ENCODE assay signal across 23 cellular contexts in the genomic region with DNA sequence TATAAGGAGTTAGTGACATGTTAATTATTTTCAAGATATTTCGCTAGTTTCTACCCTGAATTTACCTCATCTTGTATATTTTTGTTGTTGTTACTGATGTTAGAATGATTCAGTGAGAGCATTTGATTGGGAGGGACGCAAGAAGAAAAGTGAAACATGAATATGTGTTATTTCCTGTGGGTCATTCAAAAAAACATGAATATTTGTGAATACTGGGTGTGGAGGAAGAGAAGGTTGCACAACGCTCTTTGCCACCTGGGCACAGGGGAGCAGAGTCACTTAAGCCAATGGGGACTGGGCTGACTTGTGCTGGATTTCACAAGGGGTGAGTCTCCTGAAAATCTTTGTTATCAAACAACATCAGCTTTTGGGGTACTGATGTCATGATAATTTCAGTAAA. TPM values are rescaled to one million over a fixed set of nuclear protein-coding genes. Genes with fewer than 3 reads are reported as not detected.
DNase-seq lines count a peak whose midpoint lies in the region; ATAC-seq, FAIRE-seq and TF ChIP-seq lines count a peak whose summit lies in the region.
"Had no signal": no experiment of that assay in that cellular context is flagged by ENCODE, and none has a peak within 500 bp of the region (broad histone marks: within the 10 kb centered on the region; RNA-seq: fewer than 3 reads in every experiment).

No MANE protein-coding gene starts in this region.

- H3K4me2 ChIP-seq in astrocyte (ENCODE audit: low read length), result no peak overlapping the region

- no peaks in the 10 kb centered on the region for H3K9me3 ChIP-seq in astrocyte (ENCODE audit: insufficient read depth, low read depth, low read length)
- H3K9me3 ChIP-seq: thyroid gland had no signal

- H3K27ac ChIP-seq in astrocyte (ENCODE audit: low read depth, low read length), result no peak overlapping the region
- H3K27ac ChIP-seq: thyroid gland had no signal

- H3K4me3 ChIP-seq in GM12865 (ENCODE audit: low read depth, low read length), result no peak overlapping the region
- no peak overlapping the region for H3K4me3 ChIP-seq in astrocyte (ENCODE audit: insufficient read depth, low read depth, low read length)
- H3K4me3 ChIP-seq: thyroid gland had no signal

- H3K36me3 Mint-ChIP-seq in astrocyte (ENCODE audit: low read depth, unreplicated experiment), result peaks cover 1% of the 10 kb centered on the region
- H3K36me3 Mint-ChIP-seq in immature natural killer cell, result peaks cover 9 to 32% (median 19%) of the 10 kb centered on the region in 3 donors
- peaks cover 68% of the 10 kb centered on the region for H3K36me3 Mint-ChIP-seq in stimulated activated memory B cell treated with anti-CD40 and anti-IgM and Interleukin-4, amounts not matched to agents 10 μg/mL and 1 μg/mL and 100 μg/mL, for 72 hours

- peak; percentile 18 for DNase-seq in GM12865 (ENCODE audit: low read depth)
- DNase-seq in astrocyte (ENCODE audit: low read depth), result no peak
- peak; percentile 62 to 71 (median 65) for DNase-seq in immature natural killer cell
- DNase-seq in T-helper 9 cell, result no peak
- no peak for DNase-seq in NCI-H2171 (lab: John Stamatoyannopoulos, UW)
- DNase-seq: activated CD4-positive, CD25-positive, alpha-beta regulatory T cell treated with anti-CD3 and anti-CD28 coated beads, Interleukin-2, amount 50 U/mL, for 72 hours; activated gamma-delta T cell; aorta; DMS79; foreskin fibroblast; hypothalamus; kidney glomerular epithelial cell; NCI-H1417 treated with DMSO at 0.1 percent for 48 hours; NCI-H2171 treated with DMSO at 0.1 percent for 48 hours; NCI-H748 treated with DMSO at 0.1 percent for 48 hours; PC-3; thyroid gland had no signal

- H3K9me3 Mint-ChIP-seq in astrocyte (ENCODE audit: unreplicated experiment) (no peaks in the 10 kb centered on the region), immature natural killer cell (no peaks in the 10 kb centered on the region)
- H3K9me3 Mint-ChIP-seq in stimulated activated memory B cell treated with anti-CD40 and anti-IgM and Interleukin-4, amounts not matched to agents 10 μg/mL and 1 μg/mL and 100 μg/mL, for 72 hours, result no peaks in the 10 kb centered on the region
- H3K9me3 Mint-ChIP-seq: nephron had no signal

- no peaks in the 10 kb centered on the region for H3K27me3 ChIP-seq in astrocyte (ENCODE audit: insufficient read depth, low read length)
- H3K27me3 ChIP-seq: thyroid gland had no signal

- peaks cover 11% of the 10 kb centered on the region for H3K4me1 ChIP-seq in astrocyte (ENCODE audit: insufficient read depth, low read length)

- no peaks in the 10 kb centered on the region for H3K36me3 ChIP-seq in astrocyte (ENCODE audit: insufficient read depth, low read length)

- TF ChIP-seq CTCF in GM12865 (IDR thresholded peaks at IDR 0.05; ENCODE audit: insufficient read depth, low read depth, low read length, missing control alignments), result no peak
- TF ChIP-seq CTCF in astrocyte (IDR thresholded peaks at IDR 0.05; ENCODE audit: insufficient read depth, low read depth, low read length), result no peak

- no peaks in the 10 kb centered on the region for H4K20me1 ChIP-seq in astrocyte (ENCODE audit: insufficient read depth, low read length)

- ATAC-seq in GM19452 (IDR thresholded peaks at IDR 0.05; ENCODE audit: unreplicated experiment), result peak; percentile 40
- ATAC-seq in stimulated activated memory B cell treated with anti-CD40 and anti-IgM and Interleukin-4, amounts not matched to agents 10 μg/mL and 1 μg/mL and 100 μg/mL, for 72 hours, result no peak
- ATAC-seq: PC-3, sciatic nerve had no signal

- peak overlapping the region; percentile 5 for H3K27ac Mint-ChIP-seq in astrocyte (ENCODE audit: unreplicated experiment)
- peak overlapping the region; percentile 71 to 87 (median 84) for H3K27ac Mint-ChIP-seq in immature natural killer cell
- no peak overlapping the region for H3K27ac Mint-ChIP-seq in stimulated activated memory B cell treated with anti-CD40 and anti-IgM and Interleukin-4, amounts not matched to agents 10 μg/mL and 1 μg/mL and 100 μg/mL, for 72 hours
- H3K27ac Mint-ChIP-seq: nephron had no signal

- FAIRE-seq in astrocyte (lab: Jason Lieb, UNC), result no peak
- FAIRE-seq: endometrium, H1 had no signal

- H3K27me3 Mint-ChIP-seq in astrocyte (ENCODE audit: low read depth, unreplicated experiment) (no peaks in the 10 kb centered on the region), immature natural killer cell (ENCODE audit: low read depth in 3 of 3) (peaks cover 0 to 11% (median 0%) of the 10 kb centered on the region in 3 donors)
- no peaks in the 10 kb centered on the region for H3K27me3 Mint-ChIP-seq in stimulated activated memory B cell treated with anti-CD40 and anti-IgM and Interleukin-4, amounts not matched to agents 10 μg/mL and 1 μg/mL and 100 μg/mL, for 72 hours

- H3K9ac ChIP-seq in astrocyte (ENCODE audit: low read length), result no peak overlapping the region

- H3K4me3 Mint-ChIP-seq in astrocyte (ENCODE audit: unreplicated experiment), result no peak overlapping the region
- H3K4me3 Mint-ChIP-seq in immature natural killer cell, result peak overlapping the region; percentile 73 to 86 (median 77)
- H3K4me3 Mint-ChIP-seq in stimulated activated memory B cell treated with anti-CD40 and anti-IgM and Interleukin-4, amounts not matched to agents 10 μg/mL and 1 μg/mL and 100 μg/mL, for 72 hours, result no peak overlapping the region
- H3K4me3 Mint-ChIP-seq: nephron had no signal

- no peaks in the 10 kb centered on the region for H3K79me2 ChIP-seq in astrocyte (ENCODE audit: insufficient read depth, low read length)

- H2AFZ ChIP-seq in astrocyte (ENCODE audit: low read depth, low read length), result no peak overlapping the region

- peaks cover 37% of the 10 kb centered on the region for H3K4me1 Mint-ChIP-seq in astrocyte (ENCODE audit: low read depth, unreplicated experiment)
- peaks cover 74 to 97% of the 10 kb centered on the region in 2 donors for H3K4me1 Mint-ChIP-seq in immature natural killer cell
- peaks cover 21% of the 10 kb centered on the region for H3K4me1 Mint-ChIP-seq in stimulated activated memory B cell treated with anti-CD40 and anti-IgM and Interleukin-4, amounts not matched to agents 10 μg/mL and 1 μg/mL and 100 μg/mL, for 72 hours

RNA-seq across cellular contexts. Expression of gene AGK, which starts 39.5 kb away (rescaled TPM):
- 28.6 and 29.9 TPM in 2 replicates for total RNA-seq in astrocyte
- polyA plus RNA-seq in immature natural killer cell, result 100 to 1,000 TPM; 104 to 125 (median 108) TPM

Comparison
In these comparisons a context has a peak if more than half of its experiments do, and no peak if none do; other contexts are left out.
1. DNase-seq: peak in GM12865 (single experiment) and immature natural killer cell (3 of 3); none in astrocyte (single experiment), T-helper 9 cell (single experiment) and NCI-H2171 (single experiment).
2. H3K4me3 Mint-ChIP-seq: peak in immature natural killer cell (5 of 5); none in astrocyte (single experiment) and stimulated activated memory B cell treated with anti-CD40 and anti-IgM and Interleukin-4, amounts not matched to agents 10 μg/mL and 1 μg/mL and 100 μg/mL, for 72 hours (single experiment).